ENCODE assay signal across 15 cellular contexts in genomic region chr20:38723982-38724602, GRCh38. TPM values are rescaled to one million over a fixed set of nuclear protein-coding genes. Genes with fewer than 3 reads are reported as not detected.
DNase-seq lines count a peak whose midpoint lies in the region; ATAC-seq, FAIRE-seq and TF ChIP-seq lines count a peak whose summit lies in the region.
"Had no signal": no experiment of that assay in that cellular context is flagged by ENCODE, and none has a peak within 500 bp of the region (broad histone marks: within the 10 kb centered on the region; RNA-seq: fewer than 3 reads in every experiment).

SLC32A1 (plus strand) TSS chr20:38724486; CDS start chr20:38724725, 239 bp downstream.

- peak in 2 of 3 experiments; percentile 82 to 85 for DNase-seq in NCI-H1417 (lab: John Stamatoyannopoulos, UW)
- DNase-seq in NCI-H1417 treated with DMSO at 0.1 percent for 48 hours (lab: John Stamatoyannopoulos, UW): no peak
- no peak for DNase-seq in GM12878 (ENCODE audit: low read depth, low spot score)
- DNase-seq in neural crest cell (ENCODE audit: low read depth, low spot score): no peak
- no peak for DNase-seq in ecto neural progenitor cell (ENCODE audit: low spot score)
- DNase-seq in stimulated activated naive CD4-positive, alpha-beta T cell treated with Interleukin-2 at 50 U/mL for 16 hours (lab: John Stamatoyannopoulos, UW): no peak
- DNase-seq: central memory CD4-positive, alpha-beta T cell; NCI-H1092; T1000 had no signal

- no peak for TF ChIP-seq CTCF in Loucy (conservative IDR thresholded peaks at IDR 0.05; ENCODE audit: low read length)
- TF ChIP-seq CTCF in GM12878 (IDR thresholded peaks at IDR 0.05 in 2 of 3, conservative IDR thresholded peaks at IDR 0.05 in 1 of 3; ENCODE audit: control insufficient read depth in 2 of 3, extremely low read depth in 1 of 3, insufficient read depth in 1 of 3, low read depth in 3 of 3, low read length in 3 of 3): no peak
- TF ChIP-seq CTCF in neural crest cell (conservative IDR thresholded peaks at IDR 0.05): no peak

- H3K27ac ChIP-seq in GM12878 (ENCODE audit: control insufficient read depth, insufficient read depth): no peak within 1 kb of the TSS
- H3K27ac ChIP-seq: tibial nerve had no signal

- H3K9me3 ChIP-seq in Loucy (ENCODE audit: insufficient read depth, low read depth, low read length) (no peaks in the 10 kb centered on the region), GM12878 (replicated peaks; ENCODE audit: control insufficient read depth, insufficient read depth, low read length) (peaks cover 7% of the 10 kb centered on the region; the same call in 1 of the 3 replicates)
- H3K9me3 ChIP-seq: tibial nerve had no signal

- H3K4me3 ChIP-seq in Loucy (ENCODE audit: low read length, poor library complexity, severe bottlenecking) (peak within 1 kb of the TSS; percentile 7), GM12878 (no peak within 1 kb of the TSS; the same call in 1 of the 2 replicates)
- H3K4me3 ChIP-seq: tibial nerve had no signal

- no peak for ATAC-seq in GM12878
- no peak for ATAC-seq in HG03354 (IDR thresholded peaks at IDR 0.05; ENCODE audit: poor library complexity, severe bottlenecking, unreplicated experiment)

- H4K20me1 ChIP-seq in Loucy (ENCODE audit: insufficient read depth, low read length, poor library complexity, severe bottlenecking) (no peaks in the 10 kb centered on the region), GM12878 (ENCODE audit: control insufficient read depth, insufficient read depth) (no peaks in the 10 kb centered on the region)

- in situ Hi-C loops in GM12878 (cut with MboI): no loop called here

- no peak within 1 kb of the TSS for H3K27ac Mint-ChIP-seq in neural crest cell (ENCODE audit: unreplicated experiment)

- H3F3A ChIP-seq in Loucy (ENCODE audit: low read depth): no peaks in the 10 kb centered on the region

- H3K9ac ChIP-seq in Loucy (ENCODE audit: low read depth, low read length, poor library complexity, severe bottlenecking): no peak within 1 kb of the TSS
- H3K9ac ChIP-seq in GM12878 (ENCODE audit: control insufficient read depth, insufficient read depth, low read length): no peak within 1 kb of the TSS

- no peak for TF ChIP-seq POLR2A in GM12878 (IDR thresholded peaks at IDR 0.05; ENCODE audit: low read depth, low read length)

- H3K36me3 ChIP-seq in Loucy (ENCODE audit: insufficient read depth, low read length) (no peaks in the 10 kb centered on the region), GM12878 (ENCODE audit: control insufficient read depth in 2 of 2, insufficient read depth in 2 of 2, low read length in 1 of 2) (no peaks in the 10 kb centered on the region)
- H3K36me3 ChIP-seq: tibial nerve had no signal

- POLR2A ChIA-PET in GM12878 (lab: Charles Lee): no interaction called here

- intact Hi-C loops in GM12878 (cut with micrococcal nuclease; ENCODE audit: unreplicated experiment): no loop called here

- H3K79me2 ChIP-seq in Loucy (ENCODE audit: insufficient read depth, low read length) (no peaks in the 10 kb centered on the region), GM12878 (ENCODE audit: control insufficient read depth, insufficient read depth, low read length) (no peaks in the 10 kb centered on the region)

- H3K27me3 Mint-ChIP-seq in neural crest cell (ENCODE audit: low read depth): peaks cover 100% of the 10 kb centered on the region

- H3K4me1 ChIP-seq in Loucy (ENCODE audit: insufficient read depth, low read length, poor library complexity, severe bottlenecking) (no peaks in the 10 kb centered on the region), GM12878 (ENCODE audit: control insufficient read depth, insufficient read depth, low read length) (peaks cover 5% of the 10 kb centered on the region)

- no peak for TF ChIP-seq RAD21 in GM12878 (IDR thresholded peaks at IDR 0.05; ENCODE audit: insufficient read depth, low read depth, low read length)

- BruUV-seq in GM12878 (replicated peaks; lab: Mats Ljungman, UMichigan): no TSS peak

- no peak for TF ChIP-seq EP300 in GM12878 (IDR thresholded peaks at IDR 0.05; ENCODE audit: borderline replicate concordance in 1 of 2, control insufficient read depth in 1 of 2, low read depth in 2 of 2, low read length in 2 of 2)

- no peaks in the 10 kb centered on the region for H3K36me3 Mint-ChIP-seq in neural crest cell (ENCODE audit: low read depth)

- WGBS in GM12878 (ENCODE audit: insufficient coverage, insufficient replicate concordance, low lambda C conversion rate, missing lambda C conversion rate): 46% methylated on average over 24 of the region's 58 CpGs

- H3K9me3 Mint-ChIP-seq in neural crest cell: no peaks in the 10 kb centered on the region

- CTCF ChIA-PET in GM12878 (lab: Yijun Ruan, JAX): interaction anchor here (1.8 to 2.2 kb wide), 2 partner anchors 169 kb away, joined by 4 to 19 read pairs; no protein-coding TSS in a partner anchor

- FAIRE-seq in GM12878 (lab: Jason Lieb, UNC): no peak
- FAIRE-seq: A204.1, keratinocyte had no signal

- no peaks in the 10 kb centered on the region for H3K9me2 ChIP-seq in Loucy (replicated peaks; ENCODE audit: low read depth, low read length)

- peak within 1 kb of the TSS; percentile 69 for H3K4me3 Mint-ChIP-seq in neural crest cell

- SMC1A ChIA-PET in GM12878 (lab: Charles Lee; ENCODE audit: uncharacterized antibody, unreplicated experiment): interaction anchor here (0.9 kb wide), 1 partner anchor 9 kb away, joined by 3 read pairs; no protein-coding TSS in a partner anchor

- H3K27me3 ChIP-seq in Loucy (ENCODE audit: insufficient read depth, low read length, poor library complexity, severe bottlenecking): peaks cover 23% of the 10 kb centered on the region
- peaks cover 42 to 59% of the 10 kb centered on the region in 2 experiments for H3K27me3 ChIP-seq in GM12878 (replicated peaks in 1 of 2; ENCODE audit: control insufficient read depth in 2 of 2, insufficient read depth in 2 of 2, low read length in 1 of 2)

- H3K4me2 ChIP-seq in Loucy (ENCODE audit: low read depth, low read length, poor library complexity, severe bottlenecking) (peak within 1 kb of the TSS; percentile 30), GM12878 (ENCODE audit: control insufficient read depth, insufficient read depth) (peak within 1 kb of the TSS; percentile 41; the same call in 1 of the 2 replicates)

- H2AFZ ChIP-seq in Loucy (ENCODE audit: low read length) (peak within 1 kb of the TSS; percentile 61; the same call in 1 of the 2 replicates), GM12878 (ENCODE audit: control insufficient read depth, low read depth, low read length) (no peak within 1 kb of the TSS)

- H3K4me1 Mint-ChIP-seq in neural crest cell: peaks cover 42% of the 10 kb centered on the region

- RAD21 ChIA-PET in GM12878 (lab: Charles Lee; ENCODE audit: unreplicated experiment): interaction anchor here (1.1 kb wide), 1 partner anchor 154 kb away, joined by 3 read pairs; no protein-coding TSS in a partner anchor

TF ChIP-seq in GM12878, 131 proteins besides CTCF, POLR2A, EP300 and RAD21:
- TF ChIP-seq SUZ12 (IDR thresholded peaks at IDR 0.05; ENCODE audit: unreplicated experiment) (peak; percentile 75), PAX5 (IDR thresholded peaks at IDR 0.05; ENCODE audit: borderline replicate concordance, low read depth, low read length) (no peak), ASH2L (IDR thresholded peaks at IDR 0.05; ENCODE audit: borderline replicate concordance, low read depth) (no peak), MYB (IDR thresholded peaks at IDR 0.05; ENCODE audit: borderline replicate concordance, low read depth, low read length) (no peak), NR2C1 (IDR thresholded peaks at IDR 0.05) (no peak), BRCA1 (IDR thresholded peaks at IDR 0.05; ENCODE audit: low read depth, low read length) (no peak), RELA (IDR thresholded peaks at IDR 0.05; ENCODE audit: borderline replicate concordance, partially characterized antibody) (no peak), ZZZ3 (IDR thresholded peaks at IDR 0.05; ENCODE audit: control insufficient read depth, insufficient read length, low read depth) (no peak)

RNA-seq across cellular contexts. Expression of gene SLC32A1, which starts in this region (rescaled TPM):
- total RNA-seq in GM12878 (2013; cell fraction: nucleolus; rRNA removed): not detected in 2 replicates
- total RNA-seq in GM12878 (2014; rRNA removed) (not detected in 2 replicates), GM12878 (2014; rRNA removed; fragmentation: Illumina TruSeq; extraction: Trizol) (not detected in 2 replicates), GM12878 (2021) (not detected in 2 replicates), neural crest cell (0.09 and 0.16 TPM in 2 replicates)
- not detected for polyA plus RNA-seq in GM12878 (2011; ENCODE audit: low read depth)
- polyA plus RNA-seq in GM12878 (2011; rRNA removed) (not detected in 2 replicates), GM12878 (2014; fragmentation: Illumina TruSeq; extraction: Trizol) (not detected in 2 replicates), GM12878 (2014; fragmentation: Nextera tagmentation; extraction: Ambion mirVana) (not detected), GM12878 (2014; rRNA removed) (not detected in 2 replicates), GM12878 (2016; fragmentation: Nextera tagmentation; extraction: Ambion mirVana) (not detected)
- polyA plus RNA-seq in GM12878 (2011; cell fraction: cytosol; rRNA removed): 0.01 and 0.02 TPM in 2 replicates
- polyA plus RNA-seq in GM12878 (2011; cell fraction: nucleus; rRNA removed): not detected in 2 replicates
- 0.05 and 0.22 TPM in 2 replicates for polyA plus RNA-seq in GM12878 (2012)
- not detected in 2 replicates for polyA minus RNA-seq in GM12878 (2011; rRNA and poly(A)+ RNA removed)
- polyA minus RNA-seq in GM12878 (2011; cell fraction: cytosol; rRNA and poly(A)+ RNA removed): not detected in 2 replicates
- not detected in 2 replicates for polyA minus RNA-seq in GM12878 (2011; cell fraction: nucleus; rRNA and poly(A)+ RNA removed)
- total RNA-seq: skeletal muscle tissue, tibial nerve had no signal
- polyA plus RNA-seq: keratinocyte had no signal

Comparison
In these comparisons a context has a peak if more than half of its experiments do, and no peak if none do; other contexts are left out.
1. DNase-seq: peak in NCI-H1417 (2 of 3); none in NCI-H1417 treated with DMSO at 0.1 percent for 48 hours (single experiment), GM12878 (single experiment), neural crest cell (single experiment), ecto neural progenitor cell (single experiment) and stimulated activated naive CD4-positive, alpha-beta T cell treated with Interleukin-2 at 50 U/mL for 16 hours (single experiment).